ENCODE assay signal across 14 cellular contexts in genomic region chr17:42273474-42274272, GRCh38. TPM values are rescaled to one million over a fixed set of nuclear protein-coding genes. Genes with fewer than 3 reads are reported as not detected.
DNase-seq lines count a peak whose midpoint lies in the region; ATAC-seq, FAIRE-seq and TF ChIP-seq lines count a peak whose summit lies in the region.
"Had no signal": no experiment of that assay in that cellular context is flagged by ENCODE, and none has a peak within 500 bp of the region (broad histone marks: within the 10 kb centered on the region; RNA-seq: fewer than 3 reads in every experiment).

No MANE protein-coding gene starts in this region.

- intact Hi-C loops in HepG2 (cut with micrococcal nuclease; ENCODE audit: unreplicated experiment), result no loop called here
- intact Hi-C loops in right lobe of liver (cut with DNase I), result no loop called here
- intact Hi-C loops in activated CD4-positive, alpha-beta memory T cell treated with anti-CD3 and anti-CD28 coated beads for 36 hours (cut with micrococcal nuclease), result loop anchor here (5.0 kb wide), 1 partner anchor 114 kb away; the partner anchor contains the start of gene STAT3
- intact Hi-C loops in vagina (cut with DNase I), result no loop called here

- 81% methylated on average over 7 of the region's 7 CpGs for WGBS in HepG2 (ENCODE audit: low lambda C conversion rate)
- 37% methylated on average over 7 of the region's 7 CpGs for WGBS in right lobe of liver (ENCODE audit: insufficient coverage, low coverage, low lambda C conversion rate, missing lambda C conversion rate)
- WGBS in liver, result 53% methylated on average over 7 of the region's 7 CpGs

- H3K36me3 ChIP-seq in HepG2 (replicated peaks in 1 of 2; ENCODE audit: control insufficient read depth in 1 of 2, insufficient read depth in 2 of 2, low read length in 2 of 2), result no peaks in the 10 kb centered on the region
- H3K36me3 ChIP-seq in right lobe of liver, result no peaks in the 10 kb centered on the region
- no peaks in the 10 kb centered on the region for H3K36me3 ChIP-seq in liver (ENCODE audit: control insufficient read depth in 4 of 4, insufficient read depth in 3 of 4, low read depth in 1 of 4, low read length in 3 of 4)
- no peaks in the 10 kb centered on the region for H3K36me3 ChIP-seq in vagina
- H3K36me3 ChIP-seq: ascending aorta had no signal

- H2AFZ ChIP-seq in HepG2 (ENCODE audit: low read length), result no peak overlapping the region

- no peak overlapping the region for H3K27ac ChIP-seq in HepG2 (ENCODE audit: extremely low read length, insufficient read depth, low read length)
- no peak overlapping the region for H3K27ac ChIP-seq in right lobe of liver
- peak overlapping the region; percentile 28 to 31 for H3K27ac ChIP-seq in liver (ENCODE audit: low read depth in 1 of 2, low read length in 2 of 2)
- peak overlapping the region; percentile 40 for H3K27ac ChIP-seq in vagina
- H3K27ac ChIP-seq: ascending aorta had no signal

- H3K4me2 ChIP-seq in HepG2 (ENCODE audit: low read depth, low read length), result peak overlapping the region; percentile 76

- TF ChIP-seq EP300 in HepG2 (IDR thresholded peaks at IDR 0.05; ENCODE audit: low read depth in 2 of 2, low read length in 2 of 2) (no peak), HepG2 (CRISPR knock-in tag; IDR thresholded peaks at IDR 0.05; ENCODE audit: borderline replicate concordance) (no peak)

- peaks cover 81% of the 10 kb centered on the region for H3K4me1 ChIP-seq in HepG2 (ENCODE audit: insufficient read depth, low read length)
- peaks cover 0 to 50% (median 12%) of the 10 kb centered on the region in 4 donors for H3K4me1 ChIP-seq in right lobe of liver
- peaks cover 7 to 42% (median 19%) of the 10 kb centered on the region in 4 donors for H3K4me1 ChIP-seq in liver (ENCODE audit: control insufficient read depth in 4 of 4, insufficient read depth in 4 of 4, low read length in 3 of 4)
- H3K4me1 ChIP-seq in vagina, result peaks cover 69% of the 10 kb centered on the region

- peaks cover 34% of the 10 kb centered on the region for H3K36me3 Mint-ChIP-seq in activated CD4-positive, alpha-beta memory T cell treated with anti-CD3 and anti-CD28 coated beads for 36 hours

- H3K27me3 ChIP-seq in HepG2 (ENCODE audit: control insufficient read depth in 1 of 2, insufficient read depth in 2 of 2, low read length in 2 of 2) (no peaks in the 10 kb centered on the region; a peak in 1 of 5 replicates), right lobe of liver (no peaks in the 10 kb centered on the region), liver (ENCODE audit: control insufficient read depth in 4 of 4, insufficient read depth in 4 of 4, low read length in 3 of 4) (no peaks in the 10 kb centered on the region), vagina (no peaks in the 10 kb centered on the region)
- H3K27me3 ChIP-seq: ascending aorta had no signal

- H3K9me3 Mint-ChIP-seq in activated CD4-positive, alpha-beta memory T cell treated with anti-CD3 and anti-CD28 coated beads for 36 hours, result no peaks in the 10 kb centered on the region

- no peak for FAIRE-seq in HepG2 (lab: Jason Lieb, UNC)
- no peak for FAIRE-seq in GM12891 (lab: Jason Lieb, UNC)
- FAIRE-seq: endothelial cell of umbilical vein had no signal

- DNase-seq in HepG2 (ENCODE audit: low spot score) (no peak), right lobe of liver (no peak), vagina (ENCODE audit: extremely low spot score in 2 of 2) (no peak), GM12891 (ENCODE audit: insufficient read length, low spot score) (no peak), hepatic stellate cell (ENCODE audit: low spot score) (no peak)
- DNase-seq in activated CD4-positive, alpha-beta memory T cell treated with anti-CD3 and anti-CD28 coated beads for 36 hours, result no peak
- DNase-seq: hypothalamus, Kasumi-1, SHP77 treated with DMSO at 0.1 percent for 48 hours had no signal

- BruUV-seq in HepG2 (replicated peaks; lab: Mats Ljungman, UMichigan), result no TSS peak

- CTCF ChIA-PET in HepG2 (lab: Yijun Ruan, JAX; ENCODE audit: low intra/inter-chr PET ratio, low total read pairs), result no interaction called here
- CTCF ChIA-PET in activated CD4-positive, alpha-beta memory T cell treated with anti-CD3 and anti-CD28 coated beads for 36 hours (lab: Charles Lee), result interaction anchor here (0.9 to 4.0 kb wide), 5 partner anchors 9 to 255 kb away, joined by 3 to 36 read pairs (median 3); no protein-coding TSS in a partner anchor

- H3K9me3 ChIP-seq in HepG2 (ENCODE audit: low read length), result no peaks in the 10 kb centered on the region
- H3K9me3 ChIP-seq in right lobe of liver, result no peaks in the 10 kb centered on the region
- H3K9me3 ChIP-seq in liver (ENCODE audit: control insufficient read depth in 4 of 4, low read length in 3 of 4), result no peaks in the 10 kb centered on the region
- H3K9me3 ChIP-seq in vagina, result no peaks in the 10 kb centered on the region
- H3K9me3 ChIP-seq: ascending aorta had no signal

- H3K4me1 Mint-ChIP-seq in activated CD4-positive, alpha-beta memory T cell treated with anti-CD3 and anti-CD28 coated beads for 36 hours (ENCODE audit: low read depth), result peaks cover 58% of the 10 kb centered on the region

- no peak for ATAC-seq in HepG2
- no peak for ATAC-seq in right lobe of liver
- ATAC-seq in HG03439 (IDR thresholded peaks at IDR 0.05; ENCODE audit: unreplicated experiment), result no peak
- ATAC-seq: activated CD4-positive, CD25-positive, alpha-beta regulatory T cell treated with anti-CD3 and anti-CD28 coated beads, Interleukin-2, amount 50 U/mL, for 24 hours had no signal

- no peak for TF ChIP-seq RAD21 in HepG2 (CRISPR knock-in tag; IDR thresholded peaks at IDR 0.05)
- no peak for TF ChIP-seq RAD21 in liver (IDR thresholded peaks at IDR 0.05)

- no peak for TF ChIP-seq POLR2A in HepG2 (IDR thresholded peaks at IDR 0.05; ENCODE audit: insufficient read depth in 1 of 2, low read depth in 2 of 2, low read length in 2 of 2)
- TF ChIP-seq POLR2A in right lobe of liver (IDR thresholded peaks at IDR 0.05), result no peak
- no peak for TF ChIP-seq POLR2A in vagina (IDR thresholded peaks at IDR 0.05)
- no peak for TF ChIP-seq POLR2A in GM12891 (IDR thresholded peaks at IDR 0.05; ENCODE audit: low read depth, low read length)

- no peaks in the 10 kb centered on the region; the same call in 1 of the 2 replicates for H4K20me1 ChIP-seq in HepG2 (ENCODE audit: insufficient read depth, low read length)

- no peak overlapping the region; a peak in 1 of 6 replicates for H3K4me3 ChIP-seq in HepG2 (replicated peaks in 1 of 3; ENCODE audit: insufficient read depth in 1 of 3, low read depth in 2 of 3, low read length in 3 of 3)
- H3K4me3 ChIP-seq in right lobe of liver, result no peak overlapping the region
- H3K4me3 ChIP-seq in liver (ENCODE audit: low read depth in 1 of 3, low read length in 3 of 3), result no peak overlapping the region
- no peak overlapping the region for H3K4me3 ChIP-seq in vagina

- POLR2A ChIA-PET in HepG2 (lab: Yijun Ruan, JAX), result interaction anchor here (0.7 to 3.6 kb wide), 2 partner anchors 26 to 149 kb away, joined by 3 to 20 read pairs; partner anchors contain the start of gene CAVIN1
- POLR2A ChIA-PET in activated CD4-positive, alpha-beta memory T cell treated with anti-CD3 and anti-CD28 coated beads for 36 hours (lab: Charles Lee), result interaction anchor here (0.5 to 13.7 kb wide), 4 partner anchors 15 to 120 kb away, joined by 3 to 271 read pairs (median 29); partner anchors contain the start of gene STAT5A

- no peaks in the 10 kb centered on the region for H3K27me3 Mint-ChIP-seq in activated CD4-positive, alpha-beta memory T cell treated with anti-CD3 and anti-CD28 coated beads for 36 hours

- H3K9ac ChIP-seq in HepG2 (ENCODE audit: insufficient read depth, low read depth, low read length), result no peak overlapping the region
- peak overlapping the region in 1 of 2 donors; percentile 17 for H3K9ac ChIP-seq in liver (ENCODE audit: low read depth in 1 of 2, low read length in 2 of 2)

- in situ Hi-C loops in HepG2 (cut with HindIII; ENCODE audit: extremely low pct_ligation_motif_present, low pct_unique_long_range_greater_than_20kb), result no loop called here

- peaks cover 65% of the 10 kb centered on the region for H3K79me2 ChIP-seq in HepG2 (ENCODE audit: insufficient read depth, low read length)

- H3K27ac Mint-ChIP-seq in activated CD4-positive, alpha-beta memory T cell treated with anti-CD3 and anti-CD28 coated beads for 36 hours, result peak overlapping the region; percentile 97

- TF ChIP-seq CTCF in HepG2 (CRISPR knock-in tag; IDR thresholded peaks at IDR 0.05) (no peak), right lobe of liver (IDR thresholded peaks at IDR 0.05) (no peak), liver (IDR thresholded peaks at IDR 0.05; ENCODE audit: low read depth, low read length, missing input control) (no peak), vagina (IDR thresholded peaks at IDR 0.05) (no peak)

- H3K4me3 Mint-ChIP-seq in activated CD4-positive, alpha-beta memory T cell treated with anti-CD3 and anti-CD28 coated beads for 36 hours, result peak overlapping the region; percentile 93

RNA-seq across cellular contexts. Expression of gene STAT5B, which starts 2.5 kb away (rescaled TPM):
- total RNA-seq in HepG2 (2016; rRNA removed; fragmentation: Illumina TruSeq; extraction: Trizol) (17.2 and 21.0 TPM in 2 replicates), right lobe of liver (10 to 100 TPM; 21.2 to 29.0 (median 26.7) TPM), liver (10 to 100 TPM; 31.0 to 33.9 TPM), vagina (74.6 TPM)
- total RNA-seq in HepG2 (2016; cell fraction: cytosol; rRNA removed; fragmentation: Illumina TruSeq; extraction: Trizol; ENCODE audit: low read depth), result 8.8 and 10.4 TPM in 2 replicates
- 14.8 and 23.5 TPM in 2 replicates for total RNA-seq in HepG2 (2016; cell fraction: insoluble cytoplasmic fraction; rRNA removed; fragmentation: Illumina TruSeq; extraction: Trizol)
- 13.7 and 14.6 TPM in 2 replicates for total RNA-seq in HepG2 (2016; cell fraction: membrane; rRNA removed; fragmentation: Illumina TruSeq; extraction: Trizol)
- 21.1 and 22.8 TPM in 2 replicates for total RNA-seq in HepG2 (2016; cell fraction: nucleus; rRNA removed; fragmentation: Illumina TruSeq; extraction: Trizol)
- polyA plus RNA-seq in HepG2 (2011; rRNA removed) (42.8 and 44.8 TPM in 2 replicates), liver (10 to 100 TPM in 1 of 2 donors, 1 to 10 TPM in 1; 6.7 to 12.1 TPM)
- polyA plus RNA-seq in HepG2 (2011; cell fraction: cytosol; rRNA removed), result 18.5 and 22.6 TPM in 2 replicates
- 110 and 115 TPM in 2 replicates for polyA plus RNA-seq in HepG2 (2011; cell fraction: nucleus; rRNA removed)
- polyA plus RNA-seq in HepG2 (2012), result 27.0 and 34.0 TPM in 2 replicates
- 3.0 and 3.2 TPM in 2 replicates for polyA plus RNA-seq in HepG2 (2016; cell fraction: cytosol; fragmentation: Illumina TruSeq; extraction: Trizol; ENCODE audit: low read depth)
- 13.9 and 18.4 TPM in 2 replicates for polyA plus RNA-seq in HepG2 (2016; cell fraction: insoluble cytoplasmic fraction; fragmentation: Illumina TruSeq; extraction: Trizol; ENCODE audit: low read depth)
- 8.2 and 9.4 TPM in 2 replicates for polyA plus RNA-seq in HepG2 (2016; cell fraction: membrane; fragmentation: Illumina TruSeq; extraction: Trizol; ENCODE audit: low read depth)
- polyA plus RNA-seq in HepG2 (2016; cell fraction: nucleus; fragmentation: Illumina TruSeq; extraction: Trizol; ENCODE audit: insufficient read depth, low read depth), result 73.9 and 77.3 TPM in 2 replicates
- polyA minus RNA-seq in HepG2 (2011; rRNA and poly(A)+ RNA removed; ENCODE audit: low replicate concordance), result 35.0 and 59.1 TPM in 2 replicates
- polyA minus RNA-seq in HepG2 (2011; cell fraction: cytosol; rRNA and poly(A)+ RNA removed), result 14.9 and 16.6 TPM in 2 replicates
- polyA minus RNA-seq in HepG2 (2011; cell fraction: nucleus; rRNA and poly(A)+ RNA removed), result 36.8 and 37.1 TPM in 2 replicates
- total RNA-seq in activated CD4-positive, alpha-beta memory T cell treated with anti-CD3 and anti-CD28 coated beads for 36 hours, result 100 to 1,000 TPM; 192 to 195 TPM
- 37.3 TPM for polyA plus RNA-seq in GM12891 (2012; ENCODE audit: low read depth, missing spikeins)

RNA-seq across cellular contexts. Expression of gene STAT5A, which starts 14.6 kb away (rescaled TPM):
- total RNA-seq in HepG2 (2016; rRNA removed; fragmentation: Illumina TruSeq; extraction: Trizol) (4.1 and 4.5 TPM in 2 replicates), right lobe of liver (10 to 100 TPM in 1 of 6 experiments, 1 to 10 TPM in 5; 4.8 to 11.5 (median 7.7) TPM), liver (10 to 100 TPM; 13.7 to 37.7 TPM), vagina (38.3 TPM)
- total RNA-seq in HepG2 (2016; cell fraction: cytosol; rRNA removed; fragmentation: Illumina TruSeq; extraction: Trizol; ENCODE audit: low read depth), result 1.5 and 1.6 TPM in 2 replicates
- 2.4 and 3.2 TPM in 2 replicates for total RNA-seq in HepG2 (2016; cell fraction: insoluble cytoplasmic fraction; rRNA removed; fragmentation: Illumina TruSeq; extraction: Trizol)
- total RNA-seq in HepG2 (2016; cell fraction: membrane; rRNA removed; fragmentation: Illumina TruSeq; extraction: Trizol), result 3.5 and 3.6 TPM in 2 replicates
- total RNA-seq in HepG2 (2016; cell fraction: nucleus; rRNA removed; fragmentation: Illumina TruSeq; extraction: Trizol), result 3.1 and 4.2 TPM in 2 replicates
- polyA plus RNA-seq in HepG2 (2011; rRNA removed) (1.2 and 1.4 TPM in 2 replicates), liver (1 to 10 TPM; 1.7 to 4.0 TPM)
- polyA plus RNA-seq in HepG2 (2011; cell fraction: cytosol; rRNA removed), result 1.3 and 1.4 TPM in 2 replicates
- polyA plus RNA-seq in HepG2 (2011; cell fraction: nucleus; rRNA removed), result 3.3 and 3.4 TPM in 2 replicates
- polyA plus RNA-seq in HepG2 (2012), result 3.9 and 7.9 TPM in 2 replicates
- 1.2 and 1.4 TPM in 2 replicates for polyA plus RNA-seq in HepG2 (2016; cell fraction: cytosol; fragmentation: Illumina TruSeq; extraction: Trizol; ENCODE audit: low read depth)
- 2.4 and 3.3 TPM in 2 replicates for polyA plus RNA-seq in HepG2 (2016; cell fraction: insoluble cytoplasmic fraction; fragmentation: Illumina TruSeq; extraction: Trizol; ENCODE audit: low read depth)
- 2.4 and 2.5 TPM in 2 replicates for polyA plus RNA-seq in HepG2 (2016; cell fraction: membrane; fragmentation: Illumina TruSeq; extraction: Trizol; ENCODE audit: low read depth)
- 3.2 and 4.2 TPM in 2 replicates for polyA plus RNA-seq in HepG2 (2016; cell fraction: nucleus; fragmentation: Illumina TruSeq; extraction: Trizol; ENCODE audit: insufficient read depth, low read depth)
- 6.3 and 24.5 TPM in 2 replicates for polyA minus RNA-seq in HepG2 (2011; rRNA and poly(A)+ RNA removed; ENCODE audit: low replicate concordance)
- polyA minus RNA-seq in HepG2 (2011; cell fraction: cytosol; rRNA and poly(A)+ RNA removed), result 1.7 TPM in 2 replicates
- 1.7 and 3.0 TPM in 2 replicates for polyA minus RNA-seq in HepG2 (2011; cell fraction: nucleus; rRNA and poly(A)+ RNA removed)
- total RNA-seq in activated CD4-positive, alpha-beta memory T cell treated with anti-CD3 and anti-CD28 coated beads for 36 hours, result 100 to 1,000 TPM; 211 to 215 TPM
- polyA plus RNA-seq in GM12891 (2012; ENCODE audit: low read depth, missing spikeins), result 50.2 TPM

Comparison
In these comparisons a context has a peak if more than half of its experiments do, and no peak if none do; other contexts are left out.
1. H3K27ac ChIP-seq: peak in liver (2 of 2) and vagina (single experiment); none in HepG2 (single experiment) and right lobe of liver (0 of 3).